Comparison of ENCODE assay signal across 20 cellular contexts in the genomic region with DNA sequence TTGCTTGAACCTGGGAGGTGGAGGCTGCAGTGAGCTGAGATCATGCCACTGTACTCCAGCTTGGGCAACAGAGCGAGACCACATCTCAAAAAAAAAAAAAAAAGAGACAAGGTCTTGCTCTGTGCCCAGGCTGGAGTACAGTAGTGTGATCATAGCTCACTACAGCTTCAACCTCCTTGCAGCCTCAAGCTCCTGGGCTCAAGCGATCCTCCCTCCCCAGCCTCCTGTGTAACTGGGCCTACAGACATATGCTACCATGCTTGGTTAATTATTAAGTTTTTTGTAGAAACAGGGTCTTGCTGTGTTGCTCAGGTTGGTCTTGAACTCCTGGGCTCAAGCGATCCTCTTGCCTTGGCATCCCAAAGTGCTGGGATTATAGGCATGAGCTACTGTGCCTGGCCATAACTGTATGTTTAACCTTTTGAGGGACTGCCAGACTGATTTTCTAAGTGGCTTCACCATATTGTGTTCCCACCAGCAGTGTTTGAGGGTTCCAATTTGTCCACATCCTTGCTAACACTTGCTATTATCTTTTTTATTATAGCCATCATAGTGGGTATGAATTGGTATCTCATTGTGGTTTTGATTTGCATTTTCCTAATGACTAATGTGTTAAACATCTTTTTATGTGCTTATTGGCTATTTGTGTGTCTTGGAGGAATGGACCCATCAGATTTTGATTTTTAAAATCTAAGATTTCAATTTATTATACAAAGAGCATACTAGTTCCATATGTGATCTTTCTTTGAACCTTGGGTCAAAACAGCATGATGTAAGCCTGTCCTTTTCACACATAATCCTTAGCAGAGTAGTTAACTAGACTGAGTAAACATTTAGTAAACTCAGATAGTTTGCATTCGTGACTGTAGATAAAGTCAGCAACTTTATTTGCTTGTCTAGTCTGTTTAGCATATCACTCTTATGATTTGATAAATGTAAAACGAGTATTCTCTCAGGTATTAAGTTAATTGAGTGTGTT. TPM values are rescaled to one million over a fixed set of nuclear protein-coding genes. Genes with fewer than 3 reads are reported as not detected.
DNase-seq lines count a peak whose midpoint lies in the region; ATAC-seq and TF ChIP-seq lines count a peak whose summit lies in the region.
"Had no signal": no experiment of that assay in that cellular context is flagged by ENCODE, and none has a peak within 500 bp of the region (broad histone marks: within the 10 kb centered on the region; RNA-seq: fewer than 3 reads in every experiment).

No MANE protein-coding gene starts in this region.

- H3K36me3 ChIP-seq in MM.1S (replicated peaks; ENCODE audit: insufficient read depth, low read length) (no peaks in the 10 kb centered on the region; the same call in 1 of the 2 replicates), psoas muscle (ENCODE audit: insufficient read depth in 1 of 2, low read depth in 1 of 2) (peaks cover 7 to 90% of the 10 kb centered on the region in 2 donors)

- DNase-seq in EL = peak; percentile 35
- no peak for DNase-seq in MM.1S
- no peak for DNase-seq in epithelial cell of prostate (ENCODE audit: low read depth, low spot score)
- no peak for DNase-seq in psoas muscle
- no peak for DNase-seq in omental fat pad (ENCODE audit: low spot score)
- no peak for DNase-seq in natural killer cell
- DNase-seq: activated CD4-positive, alpha-beta T cell treated with anti-CD3 and anti-CD28 coated beads for 48 hours; activated T-cell treated with anti-CD3 and anti-CD28 coated beads, Interleukin-2, amount 50 U/mL, for 4 hours; adrenal gland; CD4-positive, CD25-positive, alpha-beta regulatory T cell; NCI-H1417; NCI-H345; sigmoid colon; stimulated activated CD4-positive, alpha-beta T cell treated with anti-CD3 and anti-CD28 coated beads, Interleukin-2, amount 100 ng/mL, for 48 hours; T-helper 9 cell had no signal

- no peak for TF ChIP-seq CTCF in MM.1S (IDR thresholded peaks at IDR 0.05; ENCODE audit: low read length)
- TF ChIP-seq CTCF in psoas muscle (IDR thresholded peaks at IDR 0.05) = no peak
- no peak for TF ChIP-seq CTCF in omental fat pad (IDR thresholded peaks at IDR 0.05)
- TF ChIP-seq CTCF in natural killer cell (IDR thresholded peaks at IDR 0.05) = no peak

- H4K20me1 ChIP-seq in MM.1S (ENCODE audit: insufficient read depth, low read length) = no peaks in the 10 kb centered on the region

- peak overlapping the region; percentile 27; the same call in 1 of the 2 replicates for H3K27ac ChIP-seq in MM.1S (ENCODE audit: low read length)
- H3K27ac ChIP-seq in epithelial cell of prostate = peak overlapping the region; percentile 38
- H3K27ac ChIP-seq in psoas muscle = peak overlapping the region; percentile 30
- H3K27ac ChIP-seq: adrenal gland, sigmoid colon, thoracic aorta had no signal

- H3K9me3 ChIP-seq in MM.1S (replicated peaks; ENCODE audit: insufficient read depth, low read length) (no peaks in the 10 kb centered on the region), psoas muscle (no peaks in the 10 kb centered on the region)
- H3K9me3 ChIP-seq: adrenal gland, sigmoid colon, thoracic aorta had no signal

- intact Hi-C loops in psoas muscle (cut with DNase I) = loop anchor here in 1 of 2 donors (10.0 kb wide), 2 partner anchors 247 to 387 kb away; no protein-coding TSS in a partner anchor
- intact Hi-C loops in natural killer cell (cut with micrococcal nuclease) = loop anchor here (10.0 kb wide), 1 partner anchor 667 kb away; no protein-coding TSS in a partner anchor

- H3K9me2 ChIP-seq in MM.1S (replicated peaks; ENCODE audit: insufficient read depth, low read length) = no peaks in the 10 kb centered on the region

- no peak overlapping the region for H3K4me2 ChIP-seq in MM.1S (ENCODE audit: low read depth, low read length)

- H3K27me3 ChIP-seq in MM.1S (replicated peaks; ENCODE audit: insufficient read depth, low read length) = no peaks in the 10 kb centered on the region
- no peaks in the 10 kb centered on the region for H3K27me3 ChIP-seq in psoas muscle (ENCODE audit: insufficient read depth in 3 of 3, low read length in 2 of 3)
- H3K27me3 ChIP-seq: adrenal gland, sigmoid colon had no signal

- H3K27ac Mint-ChIP-seq in natural killer cell = no peak overlapping the region
- H3K27ac Mint-ChIP-seq: memory B cell had no signal

- H3K4me1 ChIP-seq in MM.1S (ENCODE audit: low read length) (peaks cover 24% of the 10 kb centered on the region), psoas muscle (no peaks in the 10 kb centered on the region)
- H3K4me1 ChIP-seq: adrenal gland had no signal

- peaks cover 21% of the 10 kb centered on the region for H3F3A ChIP-seq in MM.1S (ENCODE audit: insufficient read depth, low read length)

- peaks cover 3% of the 10 kb centered on the region; the same call in 1 of the 2 replicates for H3K79me2 ChIP-seq in MM.1S (ENCODE audit: low read length)

- H3K9me3 Mint-ChIP-seq in natural killer cell = no peaks in the 10 kb centered on the region
- H3K9me3 Mint-ChIP-seq: activated T-cell treated with anti-CD3 and anti-CD28 coated beads, Interleukin-2, amount 50 U/mL, for 4 hours; CD4-positive, CD25-positive, alpha-beta regulatory T cell; memory B cell had no signal

- H3K9ac ChIP-seq in MM.1S (ENCODE audit: low read length) = no peak overlapping the region

- 90 to 93% (median 92%) methylated on average over 4 to 5 of the region's 5 CpGs for WGBS in psoas muscle, 3 donors

- no peak overlapping the region for H2AFZ ChIP-seq in MM.1S (ENCODE audit: low read length)

- H3K27me3 Mint-ChIP-seq in natural killer cell (ENCODE audit: low read depth in 2 of 2) = no peaks in the 10 kb centered on the region
- H3K27me3 Mint-ChIP-seq: CD4-positive, CD25-positive, alpha-beta regulatory T cell; memory B cell had no signal

- ATAC-seq in psoas muscle (no peak), omental fat pad (ENCODE audit: low FRiP score) (no peak), HG03175 (IDR thresholded peaks at IDR 0.05; ENCODE audit: unreplicated experiment) (no peak), natural killer cell (no peak)
- no peak for ATAC-seq in activated CD4-positive, CD25-positive, alpha-beta regulatory T cell treated with anti-CD3 and anti-CD28 coated beads, Interleukin-2, amount 50 U/mL, for 24 hours
- ATAC-seq: activated T-cell treated with anti-CD3 and anti-CD28 coated beads, Interleukin-2, amount 50 U/mL, for 4 hours had no signal

- no peaks in the 10 kb centered on the region for H3K36me3 Mint-ChIP-seq in natural killer cell

- H3K4me3 ChIP-seq in MM.1S (ENCODE audit: low read length) = no peak overlapping the region
- H3K4me3 ChIP-seq in psoas muscle = no peak overlapping the region
- H3K4me3 ChIP-seq: adrenal gland, K562, sigmoid colon, thoracic aorta had no signal

- H3K4me3 Mint-ChIP-seq in natural killer cell = no peak overlapping the region
- H3K4me3 Mint-ChIP-seq: activated T-cell treated with anti-CD3 and anti-CD28 coated beads, Interleukin-2, amount 50 U/mL, for 4 hours; CD4-positive, CD25-positive, alpha-beta regulatory T cell; memory B cell had no signal

- peaks cover 0 to 8% of the 10 kb centered on the region in 2 donors for H3K4me1 Mint-ChIP-seq in natural killer cell
- H3K4me1 Mint-ChIP-seq: memory B cell had no signal

RNA-seq across cellular contexts. Expression of gene KPNB1, which starts 38.1 kb away (rescaled TPM):
- total RNA-seq in psoas muscle = 100 to 1,000 TPM; 192 to 323 (median 227) TPM
- polyA plus RNA-seq in psoas muscle = 100 to 1,000 TPM in 2 of 3 donors, 10 to 100 TPM in 1; 78.0 to 121 (median 120) TPM
- total RNA-seq in omental fat pad = 100 to 1,000 TPM; 193 to 335 (median 207) TPM
- total RNA-seq in natural killer cell = 100 to 1,000 TPM; 236 to 273 (median 259) TPM
